In the genomic region with DNA sequence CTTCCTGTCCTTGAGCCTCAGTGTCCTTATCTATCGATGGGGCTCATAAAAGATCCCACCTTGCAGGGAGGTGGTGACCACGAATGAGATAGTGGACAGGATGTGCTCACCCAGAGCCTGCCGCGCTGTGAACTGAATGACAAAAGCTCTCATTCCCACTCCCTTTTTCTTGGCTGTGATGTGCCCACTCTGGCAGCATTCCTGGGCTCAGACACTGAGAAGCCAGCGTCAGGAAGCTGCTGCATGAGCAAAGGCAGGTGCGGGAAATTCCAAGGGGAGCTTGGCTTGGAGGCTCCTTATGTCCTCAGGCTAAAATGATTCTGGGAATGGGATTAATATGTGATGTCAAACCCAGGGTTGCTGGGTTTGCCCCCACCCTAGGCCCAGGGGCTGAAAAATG, we compare ENCODE assay signal across 1 cellular context.
TF ChIP-seq lines count a peak whose summit lies in the region.

No MANE protein-coding gene starts in this region.

TF ChIP-seq in GM23338, 12 proteins besides CTCF, POLR2A, EP300 and RAD21 (continued from another document):
- TF ChIP-seq, protein P1, sequence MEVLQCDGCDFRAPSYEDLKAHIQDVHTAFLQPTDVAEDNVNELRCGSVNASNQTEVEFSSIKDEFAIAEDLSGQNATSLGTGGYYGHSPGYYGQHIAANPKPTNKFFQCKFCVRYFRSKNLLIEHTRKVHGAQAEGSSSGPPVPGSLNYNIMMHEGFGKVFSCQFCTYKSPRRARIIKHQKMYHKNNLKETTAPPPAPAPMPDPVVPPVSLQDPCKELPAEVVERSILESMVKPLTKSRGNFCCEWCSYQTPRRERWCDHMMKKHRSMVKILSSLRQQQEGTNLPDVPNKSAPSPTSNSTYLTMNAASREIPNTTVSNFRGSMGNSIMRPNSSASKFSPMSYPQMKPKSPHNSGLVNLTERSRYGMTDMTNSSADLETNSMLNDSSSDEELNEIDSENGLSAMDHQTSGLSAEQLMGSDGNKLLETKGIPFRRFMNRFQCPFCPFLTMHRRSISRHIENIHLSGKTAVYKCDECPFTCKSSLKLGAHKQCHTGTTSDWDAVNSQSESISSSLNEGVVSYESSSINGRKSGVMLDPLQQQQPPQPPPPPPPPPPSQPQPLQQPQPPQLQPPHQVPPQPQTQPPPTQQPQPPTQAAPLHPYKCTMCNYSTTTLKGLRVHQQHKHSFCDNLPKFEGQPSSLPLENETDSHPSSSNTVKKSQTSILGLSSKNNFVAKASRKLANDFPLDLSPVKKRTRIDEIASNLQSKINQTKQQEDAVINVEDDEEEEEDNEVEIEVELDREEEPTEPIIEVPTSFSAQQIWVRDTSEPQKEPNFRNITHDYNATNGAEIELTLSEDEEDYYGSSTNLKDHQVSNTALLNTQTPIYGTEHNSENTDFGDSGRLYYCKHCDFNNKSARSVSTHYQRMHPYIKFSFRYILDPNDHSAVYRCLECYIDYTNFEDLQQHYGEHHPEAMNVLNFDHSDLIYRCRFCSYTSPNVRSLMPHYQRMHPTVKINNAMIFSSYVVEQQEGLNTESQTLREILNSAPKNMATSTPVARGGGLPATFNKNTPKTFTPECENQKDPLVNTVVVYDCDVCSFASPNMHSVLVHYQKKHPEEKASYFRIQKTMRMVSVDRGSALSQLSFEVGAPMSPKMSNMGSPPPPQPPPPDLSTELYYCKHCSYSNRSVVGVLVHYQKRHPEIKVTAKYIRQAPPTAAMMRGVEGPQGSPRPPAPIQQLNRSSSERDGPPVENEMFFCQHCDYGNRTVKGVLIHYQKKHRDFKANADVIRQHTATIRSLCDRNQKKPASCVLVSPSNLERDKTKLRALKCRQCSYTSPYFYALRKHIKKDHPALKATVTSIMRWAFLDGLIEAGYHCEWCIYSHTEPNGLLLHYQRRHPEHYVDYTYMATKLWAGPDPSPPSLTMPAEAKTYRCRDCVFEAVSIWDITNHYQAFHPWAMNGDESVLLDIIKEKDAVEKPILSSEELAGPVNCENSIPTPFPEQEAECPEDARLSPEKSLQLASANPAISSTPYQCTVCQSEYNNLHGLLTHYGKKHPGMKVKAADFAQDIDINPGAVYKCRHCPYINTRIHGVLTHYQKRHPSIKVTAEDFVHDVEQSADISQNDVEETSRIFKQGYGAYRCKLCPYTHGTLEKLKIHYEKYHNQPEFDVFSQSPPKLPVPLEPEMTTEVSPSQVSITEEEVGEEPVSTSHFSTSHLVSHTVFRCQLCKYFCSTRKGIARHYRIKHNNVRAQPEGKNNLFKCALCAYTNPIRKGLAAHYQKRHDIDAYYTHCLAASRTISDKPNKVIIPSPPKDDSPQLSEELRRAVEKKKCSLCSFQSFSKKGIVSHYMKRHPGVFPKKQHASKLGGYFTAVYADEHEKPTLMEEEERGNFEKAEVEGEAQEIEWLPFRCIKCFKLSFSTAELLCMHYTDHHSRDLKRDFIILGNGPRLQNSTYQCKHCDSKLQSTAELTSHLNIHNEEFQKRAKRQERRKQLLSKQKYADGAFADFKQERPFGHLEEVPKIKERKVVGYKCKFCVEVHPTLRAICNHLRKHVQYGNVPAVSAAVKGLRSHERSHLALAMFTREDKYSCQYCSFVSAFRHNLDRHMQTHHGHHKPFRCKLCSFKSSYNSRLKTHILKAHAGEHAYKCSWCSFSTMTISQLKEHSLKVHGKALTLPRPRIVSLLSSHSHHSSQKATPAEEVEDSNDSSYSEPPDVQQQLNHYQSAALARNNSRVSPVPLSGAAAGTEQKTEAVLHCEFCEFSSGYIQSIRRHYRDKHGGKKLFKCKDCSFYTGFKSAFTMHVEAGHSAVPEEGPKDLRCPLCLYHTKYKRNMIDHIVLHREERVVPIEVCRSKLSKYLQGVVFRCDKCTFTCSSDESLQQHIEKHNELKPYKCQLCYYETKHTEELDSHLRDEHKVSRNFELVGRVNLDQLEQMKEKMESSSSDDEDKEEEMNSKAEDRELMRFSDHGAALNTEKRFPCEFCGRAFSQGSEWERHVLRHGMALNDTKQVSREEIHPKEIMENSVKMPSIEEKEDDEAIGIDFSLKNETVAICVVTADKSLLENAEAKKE (CRISPR knock-in tag; IDR thresholded peaks at IDR 0.05), result no peak
- TF ChIP-seq, protein P2, sequence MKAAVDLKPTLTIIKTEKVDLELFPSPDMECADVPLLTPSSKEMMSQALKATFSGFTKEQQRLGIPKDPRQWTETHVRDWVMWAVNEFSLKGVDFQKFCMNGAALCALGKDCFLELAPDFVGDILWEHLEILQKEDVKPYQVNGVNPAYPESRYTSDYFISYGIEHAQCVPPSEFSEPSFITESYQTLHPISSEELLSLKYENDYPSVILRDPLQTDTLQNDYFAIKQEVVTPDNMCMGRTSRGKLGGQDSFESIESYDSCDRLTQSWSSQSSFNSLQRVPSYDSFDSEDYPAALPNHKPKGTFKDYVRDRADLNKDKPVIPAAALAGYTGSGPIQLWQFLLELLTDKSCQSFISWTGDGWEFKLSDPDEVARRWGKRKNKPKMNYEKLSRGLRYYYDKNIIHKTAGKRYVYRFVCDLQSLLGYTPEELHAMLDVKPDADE (IDR thresholded peaks at IDR 0.05), result no peak
- TF ChIP-seq, protein P3, sequence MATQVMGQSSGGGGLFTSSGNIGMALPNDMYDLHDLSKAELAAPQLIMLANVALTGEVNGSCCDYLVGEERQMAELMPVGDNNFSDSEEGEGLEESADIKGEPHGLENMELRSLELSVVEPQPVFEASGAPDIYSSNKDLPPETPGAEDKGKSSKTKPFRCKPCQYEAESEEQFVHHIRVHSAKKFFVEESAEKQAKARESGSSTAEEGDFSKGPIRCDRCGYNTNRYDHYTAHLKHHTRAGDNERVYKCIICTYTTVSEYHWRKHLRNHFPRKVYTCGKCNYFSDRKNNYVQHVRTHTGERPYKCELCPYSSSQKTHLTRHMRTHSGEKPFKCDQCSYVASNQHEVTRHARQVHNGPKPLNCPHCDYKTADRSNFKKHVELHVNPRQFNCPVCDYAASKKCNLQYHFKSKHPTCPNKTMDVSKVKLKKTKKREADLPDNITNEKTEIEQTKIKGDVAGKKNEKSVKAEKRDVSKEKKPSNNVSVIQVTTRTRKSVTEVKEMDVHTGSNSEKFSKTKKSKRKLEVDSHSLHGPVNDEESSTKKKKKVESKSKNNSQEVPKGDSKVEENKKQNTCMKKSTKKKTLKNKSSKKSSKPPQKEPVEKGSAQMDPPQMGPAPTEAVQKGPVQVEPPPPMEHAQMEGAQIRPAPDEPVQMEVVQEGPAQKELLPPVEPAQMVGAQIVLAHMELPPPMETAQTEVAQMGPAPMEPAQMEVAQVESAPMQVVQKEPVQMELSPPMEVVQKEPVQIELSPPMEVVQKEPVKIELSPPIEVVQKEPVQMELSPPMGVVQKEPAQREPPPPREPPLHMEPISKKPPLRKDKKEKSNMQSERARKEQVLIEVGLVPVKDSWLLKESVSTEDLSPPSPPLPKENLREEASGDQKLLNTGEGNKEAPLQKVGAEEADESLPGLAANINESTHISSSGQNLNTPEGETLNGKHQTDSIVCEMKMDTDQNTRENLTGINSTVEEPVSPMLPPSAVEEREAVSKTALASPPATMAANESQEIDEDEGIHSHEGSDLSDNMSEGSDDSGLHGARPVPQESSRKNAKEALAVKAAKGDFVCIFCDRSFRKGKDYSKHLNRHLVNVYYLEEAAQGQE (IDR thresholded peaks at IDR 0.05; ENCODE audit: unreplicated experiment), result no peak
- TF ChIP-seq POLR2AphosphoS5 (IDR thresholded peaks at IDR 0.05; ENCODE audit: low read depth) (no peak), EZH2 (IDR thresholded peaks at IDR 0.05; ENCODE audit: low read depth, unreplicated experiment) (no peak), EZH2phosphoT487 (IDR thresholded peaks at IDR 0.05; ENCODE audit: unreplicated experiment) (no peak)
